1 cellular context compared by ENCODE assay signal in genomic region chr22:46335201-46336118, GRCh38.
TF ChIP-seq lines count a peak whose summit lies in the region.

TSS of gene TRMU (plus strand) at chr22:46335714. CDS start at chr22:46335765, 51 bp downstream.

TF ChIP-seq in WTC11, 78 proteins besides CTCF, POLR2A, EP300 and RAD21 (continued from another document):
- TF ChIP-seq ZNF512 (CRISPR knock-in tag; IDR thresholded peaks at IDR 0.05; ENCODE audit: borderline replicate concordance) (no peak), NR1H2 (CRISPR knock-in tag; IDR thresholded peaks at IDR 0.05) (no peak), MLX (CRISPR knock-in tag; IDR thresholded peaks at IDR 0.05) (0 out of 2 replicates have a peak, but pooled peaks have one; percentile 53), NFE2L1 (CRISPR knock-in tag; IDR thresholded peaks at IDR 0.05) (peak; percentile 80; the same call in 1 of the 2 replicates), ZNF416 (CRISPR knock-in tag; IDR thresholded peaks at IDR 0.05) (peak; percentile 63; the same call in 1 of the 2 replicates), ATF2 (CRISPR knock-in tag; IDR thresholded peaks at IDR 0.05; ENCODE audit: borderline replicate concordance, low read depth) (no peak), MYBL2 (CRISPR knock-in tag; IDR thresholded peaks at IDR 0.05) (peak; percentile 93), CREM (CRISPR knock-in tag; IDR thresholded peaks at IDR 0.05) (peak; percentile 72), FOXP4 (CRISPR knock-in tag; IDR thresholded peaks at IDR 0.05) (peak; percentile 77), ZBTB21 (CRISPR knock-in tag; IDR thresholded peaks at IDR 0.05; ENCODE audit: borderline replicate concordance) (peak; percentile 66; the same call in 1 of the 2 replicates), CREB1 (CRISPR knock-in tag; IDR thresholded peaks at IDR 0.05) (peak; percentile 73; the same call in 1 of the 2 replicates), ARID4B (CRISPR knock-in tag; IDR thresholded peaks at IDR 0.05; ENCODE audit: borderline replicate concordance) (peak; percentile 85), HMGA2 (CRISPR knock-in tag; IDR thresholded peaks at IDR 0.05) (no peak), ELF4 (CRISPR knock-in tag; IDR thresholded peaks at IDR 0.05; ENCODE audit: low read depth) (0 out of 2 replicates have a peak, but pooled peaks have one; percentile 12), ZNF281 (CRISPR knock-in tag; IDR thresholded peaks at IDR 0.05) (0 out of 2 replicates have a peak, but pooled peaks have one; percentile 0), EMX1 (CRISPR knock-in tag; IDR thresholded peaks at IDR 0.05) (no peak), ATF1 (CRISPR knock-in tag; IDR thresholded peaks at IDR 0.05) (peak; percentile 70; the same call in 1 of the 2 replicates), E2F5 (CRISPR knock-in tag; IDR thresholded peaks at IDR 0.05) (peak; percentile 89), ZNF232 (CRISPR knock-in tag; IDR thresholded peaks at IDR 0.05) (0 out of 2 replicates have a peak, but pooled peaks have one; percentile 56)
